Comparison of ENCODE assay signal across 8 cellular contexts in the genomic region with DNA sequence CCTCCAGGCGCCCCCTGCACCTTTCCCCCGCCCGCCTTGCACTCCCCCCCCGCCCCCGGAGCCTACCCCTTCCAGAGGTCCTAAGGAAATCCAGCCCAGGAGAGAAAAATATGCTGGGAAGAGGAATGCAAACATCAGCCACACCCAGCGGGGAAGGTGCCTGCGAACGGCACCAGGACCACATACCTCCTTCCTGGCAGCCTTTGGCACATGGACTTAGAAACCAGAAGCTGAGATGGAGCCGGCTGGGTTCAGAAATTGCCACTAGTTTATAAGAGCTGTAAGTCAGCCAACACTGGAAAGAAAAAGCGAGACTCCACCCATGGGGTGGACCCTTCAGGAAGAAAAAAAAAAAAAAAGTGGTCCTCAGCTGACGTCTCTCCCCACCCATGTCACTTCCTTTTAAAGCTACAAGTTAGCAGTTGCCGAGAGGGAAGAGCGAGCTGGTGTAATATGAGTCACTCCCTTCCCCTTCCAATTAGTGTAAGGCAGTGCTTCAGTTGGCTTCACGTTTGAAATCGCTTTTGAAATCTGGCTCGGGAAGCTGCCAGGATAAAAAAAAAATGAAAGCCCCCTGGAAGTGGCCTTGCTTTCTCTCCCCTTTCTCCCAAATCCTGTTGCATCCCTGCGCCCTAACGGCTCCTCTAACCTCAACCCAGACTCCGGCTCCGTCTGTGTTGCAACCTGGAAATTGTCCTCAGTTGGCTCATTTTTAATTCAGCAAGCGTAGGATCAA. TPM values are rescaled to one million over a fixed set of nuclear protein-coding genes. Genes with fewer than 3 reads are reported as not detected.
DNase-seq lines count a peak whose midpoint lies in the region; ATAC-seq and TF ChIP-seq lines count a peak whose summit lies in the region.

A gene with protein sequence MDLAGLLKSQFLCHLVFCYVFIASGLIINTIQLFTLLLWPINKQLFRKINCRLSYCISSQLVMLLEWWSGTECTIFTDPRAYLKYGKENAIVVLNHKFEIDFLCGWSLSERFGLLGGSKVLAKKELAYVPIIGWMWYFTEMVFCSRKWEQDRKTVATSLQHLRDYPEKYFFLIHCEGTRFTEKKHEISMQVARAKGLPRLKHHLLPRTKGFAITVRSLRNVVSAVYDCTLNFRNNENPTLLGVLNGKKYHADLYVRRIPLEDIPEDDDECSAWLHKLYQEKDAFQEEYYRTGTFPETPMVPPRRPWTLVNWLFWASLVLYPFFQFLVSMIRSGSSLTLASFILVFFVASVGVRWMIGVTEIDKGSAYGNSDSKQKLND (minus strand): TSS at position 310 of the 736 bp plus-strand sequence. CDS start 41,848 bp downstream, outside the sequence.

- TF ChIP-seq CTCF in DOHH2 (IDR thresholded peaks at IDR 0.05; ENCODE audit: low read depth, low read length, poor library complexity, severe bottlenecking) = no peak
- no peak for TF ChIP-seq CTCF in KMS-11 (conservative IDR thresholded peaks at IDR 0.05; ENCODE audit: low read depth, low read length)

- H3K27ac ChIP-seq in DOHH2 (ENCODE audit: low read depth, low read length) (no peak within 1 kb of the TSS), KMS-11 (0 out of 2 replicates have a peak within 1 kb of the TSS, but pooled peaks have one; percentile 33)

- H2AFZ ChIP-seq in KMS-11 (ENCODE audit: low read depth) = peak within 1 kb of the TSS; percentile 69; the same call in 1 of the 2 replicates

- H3K9ac ChIP-seq in KMS-11 = peak within 1 kb of the TSS; percentile 46; the same call in 1 of the 2 replicates

- H3K4me1 ChIP-seq in DOHH2 (ENCODE audit: control insufficient read depth, low read length) = peaks cover 9% of the 10 kb centered on the region
- no peaks in the 10 kb centered on the region for H3K4me1 ChIP-seq in KMS-11 (ENCODE audit: low read depth, poor library complexity, severe bottlenecking)

- peaks cover 9% of the 10 kb centered on the region for H3K27me3 Mint-ChIP-seq in activated T-helper 1 cell treated with anti-CD3 and anti-CD28 coated beads, Interleukin-12 subunit alpha, Interleukin-12 subunit beta, Interleukin-2, Interleukin-4 antibody, amounts not matched to agents 30 ng/mL and 10 ng/mL and 1 ng/mL, durations not matched to agents 14 hours and 24 hours and 36 hours (ENCODE audit: insufficient read depth)
- H3K27me3 Mint-ChIP-seq in natural killer cell treated with Interleukin-12 subunit alpha and Interleukin-12 subunit beta and Interleukin-15 and Interleukin-18, amount 100 ng/mL, for 72 hours = peaks cover 0 to 11% of the 10 kb centered on the region in 2 donors
- peaks cover 6% of the 10 kb centered on the region for H3K27me3 Mint-ChIP-seq in stimulated activated naive CD8-positive, alpha-beta T cell treated with anti-CD3 and anti-CD28 coated beads, Interleukin-15, amount 100 ng/mL, for 72 hours

- no peaks in the 10 kb centered on the region for H4K20me1 ChIP-seq in DOHH2 (ENCODE audit: control insufficient read depth, insufficient read depth, low read depth, low read length)
- no peaks in the 10 kb centered on the region for H4K20me1 ChIP-seq in KMS-11 (ENCODE audit: insufficient read depth)

- H3K9me3 ChIP-seq in DOHH2 (ENCODE audit: control insufficient read depth, insufficient read depth, low read length) = no peaks in the 10 kb centered on the region

- no peaks in the 10 kb centered on the region for H3K9me2 ChIP-seq in DOHH2 (replicated peaks; ENCODE audit: control insufficient read depth, low read length)

- H3F3A ChIP-seq in DOHH2 (ENCODE audit: control insufficient read depth, insufficient read depth) = no peaks in the 10 kb centered on the region

- H3K9me3 Mint-ChIP-seq in activated T-helper 1 cell treated with anti-CD3 and anti-CD28 coated beads, Interleukin-12 subunit alpha, Interleukin-12 subunit beta, Interleukin-2, Interleukin-4 antibody, amounts not matched to agents 30 ng/mL and 10 ng/mL and 1 ng/mL, durations not matched to agents 14 hours and 24 hours and 36 hours = no peaks in the 10 kb centered on the region
- H3K9me3 Mint-ChIP-seq in natural killer cell treated with Interleukin-12 subunit alpha and Interleukin-12 subunit beta and Interleukin-15 and Interleukin-18, amount 100 ng/mL, for 72 hours = no peaks in the 10 kb centered on the region
- H3K9me3 Mint-ChIP-seq in stimulated activated naive CD8-positive, alpha-beta T cell treated with anti-CD3 and anti-CD28 coated beads, Interleukin-15, amount 100 ng/mL, for 72 hours = no peaks in the 10 kb centered on the region

- no peaks in the 10 kb centered on the region for H3K79me2 ChIP-seq in DOHH2 (ENCODE audit: control insufficient read depth, low read length)
- no peaks in the 10 kb centered on the region for H3K79me2 ChIP-seq in KMS-11 (ENCODE audit: insufficient read depth, low read depth)

- H3K4me3 Mint-ChIP-seq in activated T-helper 1 cell treated with anti-CD3 and anti-CD28 coated beads, Interleukin-12 subunit alpha, Interleukin-12 subunit beta, Interleukin-2, Interleukin-4 antibody, amounts not matched to agents 30 ng/mL and 10 ng/mL and 1 ng/mL, durations not matched to agents 14 hours and 24 hours and 36 hours = peak within 1 kb of the TSS; percentile 91
- peak within 1 kb of the TSS; percentile 97 for H3K4me3 Mint-ChIP-seq in natural killer cell treated with Interleukin-12 subunit alpha and Interleukin-12 subunit beta and Interleukin-15 and Interleukin-18, amount 100 ng/mL, for 72 hours
- peak within 1 kb of the TSS; percentile 83 to 97 for H3K4me3 Mint-ChIP-seq in stimulated activated naive CD8-positive, alpha-beta T cell treated with anti-CD3 and anti-CD28 coated beads, Interleukin-15, amount 100 ng/mL, for 72 hours

- DNase-seq in RPMI8226 (peak; percentile 51), fibroblast of peridontal ligament (ENCODE audit: extremely low read depth) (peak; percentile 98)
- peak; percentile 73 for DNase-seq in activated T-helper 1 cell treated with anti-CD3 and anti-CD28 coated beads, Interleukin-12 subunit alpha, Interleukin-12 subunit beta, Interleukin-2, Interleukin-4 antibody, amounts not matched to agents 30 ng/mL and 10 ng/mL and 1 ng/mL, durations not matched to agents 14 hours and 24 hours and 36 hours (ENCODE audit: low spot score)
- peak; percentile 83 for DNase-seq in natural killer cell treated with Interleukin-12 subunit alpha and Interleukin-12 subunit beta and Interleukin-15 and Interleukin-18, amount 100 ng/mL, for 72 hours (ENCODE audit: low spot score)
- peak; percentile 63 to 73 for DNase-seq in stimulated activated naive CD8-positive, alpha-beta T cell treated with anti-CD3 and anti-CD28 coated beads, Interleukin-15, amount 100 ng/mL, for 72 hours

- H3K4me2 ChIP-seq in DOHH2 (ENCODE audit: low read length) (peak within 1 kb of the TSS; percentile 61), KMS-11 (0 out of 2 replicates have a peak within 1 kb of the TSS, but pooled peaks have one; percentile 15)

- H3K27me3 ChIP-seq in DOHH2 (ENCODE audit: control insufficient read depth, low read length) (peaks cover 12% of the 10 kb centered on the region), KMS-11 (ENCODE audit: insufficient read depth, low read depth) (no peaks in the 10 kb centered on the region)

- H3K4me1 Mint-ChIP-seq in activated T-helper 1 cell treated with anti-CD3 and anti-CD28 coated beads, Interleukin-12 subunit alpha, Interleukin-12 subunit beta, Interleukin-2, Interleukin-4 antibody, amounts not matched to agents 30 ng/mL and 10 ng/mL and 1 ng/mL, durations not matched to agents 14 hours and 24 hours and 36 hours (ENCODE audit: low read depth) = peaks cover 41% of the 10 kb centered on the region
- H3K4me1 Mint-ChIP-seq in natural killer cell treated with Interleukin-12 subunit alpha and Interleukin-12 subunit beta and Interleukin-15 and Interleukin-18, amount 100 ng/mL, for 72 hours (ENCODE audit: low read depth in 2 of 2) = peaks cover 23 to 26% of the 10 kb centered on the region in 2 donors
- H3K4me1 Mint-ChIP-seq in stimulated activated naive CD8-positive, alpha-beta T cell treated with anti-CD3 and anti-CD28 coated beads, Interleukin-15, amount 100 ng/mL, for 72 hours = peaks cover 21% of the 10 kb centered on the region

- ATAC-seq in GM21786 (IDR thresholded peaks at IDR 0.05; ENCODE audit: unreplicated experiment) = peak; percentile 100
- ATAC-seq in natural killer cell treated with Interleukin-12 subunit alpha and Interleukin-12 subunit beta and Interleukin-15 and Interleukin-18, amount 100 ng/mL, for 72 hours = peak; percentile 98
- peak; percentile 98 for ATAC-seq in stimulated activated naive CD8-positive, alpha-beta T cell treated with anti-CD3 and anti-CD28 coated beads, Interleukin-15, amount 100 ng/mL, for 72 hours

- H3K4me3 ChIP-seq in DOHH2 (ENCODE audit: low read length) (peak within 1 kb of the TSS; percentile 69), KMS-11 (IDR thresholded peaks at IDR 0.05; ENCODE audit: insufficient read depth, low read depth, low read length) (no peak within 1 kb of the TSS)

- peaks cover 2% of the 10 kb centered on the region for H3K36me3 Mint-ChIP-seq in activated T-helper 1 cell treated with anti-CD3 and anti-CD28 coated beads, Interleukin-12 subunit alpha, Interleukin-12 subunit beta, Interleukin-2, Interleukin-4 antibody, amounts not matched to agents 30 ng/mL and 10 ng/mL and 1 ng/mL, durations not matched to agents 14 hours and 24 hours and 36 hours (ENCODE audit: low read depth)
- H3K36me3 Mint-ChIP-seq in natural killer cell treated with Interleukin-12 subunit alpha and Interleukin-12 subunit beta and Interleukin-15 and Interleukin-18, amount 100 ng/mL, for 72 hours = peaks cover 6% of the 10 kb centered on the region

- peak within 1 kb of the TSS; percentile 97 for H3K27ac Mint-ChIP-seq in activated T-helper 1 cell treated with anti-CD3 and anti-CD28 coated beads, Interleukin-12 subunit alpha, Interleukin-12 subunit beta, Interleukin-2, Interleukin-4 antibody, amounts not matched to agents 30 ng/mL and 10 ng/mL and 1 ng/mL, durations not matched to agents 14 hours and 24 hours and 36 hours
- peak within 1 kb of the TSS; percentile 90 to 91 for H3K27ac Mint-ChIP-seq in natural killer cell treated with Interleukin-12 subunit alpha and Interleukin-12 subunit beta and Interleukin-15 and Interleukin-18, amount 100 ng/mL, for 72 hours
- peak within 1 kb of the TSS; percentile 89 to 98 for H3K27ac Mint-ChIP-seq in stimulated activated naive CD8-positive, alpha-beta T cell treated with anti-CD3 and anti-CD28 coated beads, Interleukin-15, amount 100 ng/mL, for 72 hours

- intact Hi-C loops in activated T-helper 1 cell treated with anti-CD3 and anti-CD28 coated beads, Interleukin-12 subunit alpha, Interleukin-12 subunit beta, Interleukin-2, Interleukin-4 antibody, amounts not matched to agents 30 ng/mL and 10 ng/mL and 1 ng/mL, durations not matched to agents 14 hours and 24 hours and 36 hours (cut with micrococcal nuclease) = loop anchor here (1.0 to 10.0 kb wide), 8 partner anchors 37 to 1547 kb away; partner anchors contain the start of genes PACRG, PRKN and WTAP

- no peaks in the 10 kb centered on the region for H3K36me3 ChIP-seq in DOHH2 (ENCODE audit: control insufficient read depth, low read length)
- no peaks in the 10 kb centered on the region for H3K36me3 ChIP-seq in KMS-11 (ENCODE audit: insufficient read depth)

RNA-seq across cellular contexts. Expression of the gene that starts here (rescaled TPM):
- 7.8 and 8.6 TPM in 2 replicates for total RNA-seq in activated T-helper 1 cell treated with anti-CD3 and anti-CD28 coated beads, Interleukin-12 subunit alpha, Interleukin-12 subunit beta, Interleukin-2, Interleukin-4 antibody, amounts not matched to agents 30 ng/mL and 10 ng/mL and 1 ng/mL, durations not matched to agents 14 hours and 24 hours and 36 hours
- total RNA-seq in natural killer cell treated with Interleukin-12 subunit alpha and Interleukin-12 subunit beta and Interleukin-15 and Interleukin-18, amount 100 ng/mL, for 72 hours = 10 to 100 TPM in 1 of 2 donors, 1 to 10 TPM in 1; 7.6 to 12.1 TPM
